ENCODE assay signal across 6 cellular contexts in the genomic region with DNA sequence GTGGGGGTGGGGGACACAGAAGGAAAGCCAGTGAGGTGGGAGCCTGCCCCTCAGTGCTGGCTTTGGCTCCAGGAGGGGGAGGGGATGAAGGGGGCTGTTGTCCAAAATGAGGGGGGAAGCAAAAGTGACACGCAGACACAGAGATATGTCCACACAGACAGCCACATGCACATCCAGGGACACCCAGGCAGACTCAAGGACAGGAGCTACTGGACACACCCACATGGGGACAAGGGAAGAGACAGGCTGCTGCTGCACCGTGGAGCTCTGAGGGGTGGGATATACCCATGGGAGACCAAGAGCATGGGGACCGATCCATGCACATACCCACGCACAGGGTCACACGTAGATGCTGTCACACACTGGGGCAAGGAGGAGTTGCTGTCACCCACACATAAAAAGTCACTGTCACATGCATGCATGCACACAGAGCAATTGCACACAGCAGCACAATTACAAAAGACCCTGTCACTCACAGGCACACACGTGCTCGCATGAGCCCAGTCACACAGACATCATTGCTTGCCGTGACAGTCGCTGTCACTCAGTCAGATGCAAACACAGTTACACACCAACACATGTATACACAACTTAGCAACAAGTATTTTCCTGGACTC. TPM values are rescaled to one million over a fixed set of nuclear protein-coding genes. Genes with fewer than 3 reads are reported as not detected.
DNase-seq lines count a peak whose midpoint lies in the region; ATAC-seq and TF ChIP-seq lines count a peak whose summit lies in the region.

No MANE protein-coding gene starts in this region.

- no peak for TF ChIP-seq CTCF in AG09309 (IDR thresholded peaks at IDR 0.05; ENCODE audit: control insufficient read depth, insufficient read depth, low read depth, low read length, missing control alignments)
- TF ChIP-seq CTCF in tibial nerve (IDR thresholded peaks at IDR 0.05): no peak

- no peaks in the 10 kb centered on the region for H3K9me3 Mint-ChIP-seq in T-cell

- H3K36me3 ChIP-seq in iPS-15b (ENCODE audit: control insufficient read depth, insufficient read depth, low read length) (no peaks in the 10 kb centered on the region), tibial nerve (peaks cover 0 to 3% (median 0%) of the 10 kb centered on the region in 3 donors)

- H3K4me1 Mint-ChIP-seq in T-cell: peaks cover 61 to 64% (median 63%) of the 10 kb centered on the region in 3 donors

- H3K27ac Mint-ChIP-seq in T-cell: peak overlapping the region; percentile 89 to 96

- peak overlapping the region; percentile 87 to 91 (median 91) for H3K4me3 Mint-ChIP-seq in T-cell

- WGBS in tibial nerve, 2 donors: 7 to 14% methylated on average over 8 to 9 of the region's 9 CpGs

- no peak for DNase-seq in AG09309 (ENCODE audit: low read depth)
- no peak for DNase-seq in T-cell
- no peak for DNase-seq in tibial nerve (ENCODE audit: low spot score in 2 of 2)
- DNase-seq in cerebellar nuclear complex (lab: John Stamatoyannopoulos, UW): no peak

- H3K9ac ChIP-seq in iPS-15b (ENCODE audit: low read depth, low read length): peak overlapping the region; percentile 87

- no peak for TF ChIP-seq POLR2A in tibial nerve (IDR thresholded peaks at IDR 0.05)

- H3K9me3 ChIP-seq in iPS-15b (ENCODE audit: control insufficient read depth, insufficient read depth, low read length) (no peaks in the 10 kb centered on the region), tibial nerve (no peaks in the 10 kb centered on the region)

- H3K4me3 ChIP-seq in AG09309 (ENCODE audit: control insufficient read depth, low read depth, low read length) (peak overlapping the region; percentile 98), iPS-15b (ENCODE audit: low read depth, low read length) (peak overlapping the region; percentile 81), tibial nerve (peak overlapping the region; percentile 82 to 100 (median 92))

- peak in 1 of 2 donors; percentile 55 for TF ChIP-seq EP300 in tibial nerve (IDR thresholded peaks at IDR 0.05)

- peaks cover 26% of the 10 kb centered on the region for H3K27me3 ChIP-seq in iPS-15b (ENCODE audit: control insufficient read depth, insufficient read depth, low read length)
- no peaks in the 10 kb centered on the region for H3K27me3 ChIP-seq in tibial nerve

- POLR2A ChIA-PET in T-cell (lab: Charles Lee): interaction anchor here (0.6 to 1.0 kb wide), 2 partner anchors 49 to 154 kb away, joined by 3 read pairs; no protein-coding TSS in a partner anchor

- ATAC-seq in T-cell (replicated peaks in 1 of 4): no peak
- no peak for ATAC-seq in HG02798 (IDR thresholded peaks at IDR 0.05; ENCODE audit: poor library complexity, unreplicated experiment)

- no peaks in the 10 kb centered on the region for H3K36me3 Mint-ChIP-seq in T-cell

- CTCF ChIA-PET in T-cell (lab: Charles Lee): interaction anchor here in 1 of 2 donors (0.5 to 2.4 kb wide), 8 partner anchors 10 to 104 kb away, joined by 3 to 16 read pairs (median 4); partner anchors contain the start of gene MED24

- peak overlapping the region; percentile 94 to 98 (median 96) for H3K27ac ChIP-seq in tibial nerve

- H3K4me1 ChIP-seq in iPS-15b (ENCODE audit: control insufficient read depth, insufficient read depth, low read length): peaks cover 35% of the 10 kb centered on the region
- peaks cover 0 to 68% (median 48%) of the 10 kb centered on the region in 4 donors for H3K4me1 ChIP-seq in tibial nerve

- no peaks in the 10 kb centered on the region for H3K27me3 Mint-ChIP-seq in T-cell

RNA-seq across cellular contexts. Expression of gene THRA, which starts 1.3 kb away (rescaled TPM):
- 10 to 100 TPM; 30.4 to 54.0 (median 48.9) TPM for total RNA-seq in T-cell
- 10 to 100 TPM; 65.4 to 86.1 (median 78.4) TPM for total RNA-seq in tibial nerve

RNA-seq across cellular contexts. Expression of gene MED24, which starts 9.8 kb away (rescaled TPM):
- total RNA-seq in T-cell (100 to 1,000 TPM in 1 of 5 donors, 10 to 100 TPM in 4; 75.9 to 104 (median 87.0) TPM), tibial nerve (100 to 1,000 TPM in 2 of 4 donors, 10 to 100 TPM in 2; 55.1 to 146 (median 84.6) TPM)

RNA-seq across cellular contexts. Expression of gene NR1D1, which starts 36.4 kb away (rescaled TPM):
- total RNA-seq in T-cell (10 to 100 TPM; 11.5 to 33.6 (median 21.9) TPM), tibial nerve (10 to 100 TPM; 16.8 to 48.2 (median 21.0) TPM)

RNA-seq across cellular contexts. Expression of gene CSF3, which starts 48.8 kb away (rescaled TPM):
- not detected for total RNA-seq in T-cell
- total RNA-seq in tibial nerve: 1 to 10 TPM in 1 of 4 donors, under 1 TPM in 1, not detected in 2; 0.59 to 2.1 TPM

RNA-seq across cellular contexts. Expression of gene MSL1, which starts 57.7 kb away (rescaled TPM):
- 100 to 1,000 TPM; 106 to 136 (median 115) TPM for total RNA-seq in T-cell
- 100 to 1,000 TPM in 3 of 4 donors, 10 to 100 TPM in 1; 78.0 to 113 (median 107) TPM for total RNA-seq in tibial nerve
